ENCODE assay signal across 1 cellular context in genomic region chr19:10964903-10965302, GRCh38.
TF ChIP-seq lines count a peak whose summit lies in the region.

No MANE protein-coding gene starts in this region.

TF ChIP-seq in GM12878, 131 proteins besides CTCF, POLR2A, EP300 and RAD21:
- no peak for TF ChIP-seq SPI1 (IDR thresholded peaks at IDR 0.05; ENCODE audit: borderline replicate concordance, insufficient read depth, low read depth, low read length)
- 0 out of 2 replicates have a peak, but pooled peaks have one; percentile 24 for TF ChIP-seq ZNF217 (IDR thresholded peaks at IDR 0.05)
TF ChIP-seq in GM12878: peak in this region for 1.
